In the genomic region with DNA sequence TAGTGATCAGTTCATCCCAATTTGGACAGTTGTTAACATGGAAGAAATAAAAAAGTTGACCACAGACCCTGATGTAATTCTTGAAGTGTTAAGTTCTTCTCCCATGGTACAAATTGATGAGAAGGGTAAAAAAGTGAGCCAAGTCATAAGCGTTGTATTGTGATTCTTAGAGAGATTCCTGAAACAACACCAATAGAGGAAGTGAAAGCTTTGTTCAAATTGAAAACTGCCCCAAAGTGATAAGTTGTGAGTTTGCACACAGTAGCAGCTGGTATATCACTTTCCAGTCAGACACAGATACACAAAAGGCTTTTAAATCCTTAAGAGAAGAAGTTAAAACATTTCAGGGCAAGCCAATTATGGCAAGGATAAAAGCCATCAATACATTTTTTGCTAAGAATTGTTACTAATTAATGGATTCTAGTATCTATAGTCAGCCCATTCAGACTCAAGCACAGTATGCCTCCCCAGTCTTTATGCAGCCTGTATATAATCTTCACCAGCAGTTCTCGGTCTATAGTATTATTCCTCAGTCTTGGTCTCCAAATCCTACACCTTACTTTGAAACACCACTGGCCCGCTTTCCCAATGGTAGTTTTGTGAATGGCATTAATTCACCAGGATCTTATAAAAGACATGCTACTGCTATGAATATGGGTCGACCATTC, we compare ENCODE assay signal across 18 cellular contexts. TPM values are rescaled to one million over a fixed set of nuclear protein-coding genes. Genes with fewer than 3 reads are reported as not detected.
A peak's percentile ranks its signal among the peaks of the same experiment; 100 is the strongest.
DNase-seq lines count a peak whose midpoint lies in the region; ATAC-seq and TF ChIP-seq lines count a peak whose summit lies in the region.
"Had no signal": no experiment of that assay in that cellular context is flagged by ENCODE, and none has a peak within 500 bp of the region (broad histone marks: within the 10 kb centered on the region; RNA-seq: fewer than 3 reads in every experiment).

No MANE protein-coding gene starts in this region.

- H3K9me3 ChIP-seq in uterus = no peaks in the 10 kb centered on the region
- H3K9me3 ChIP-seq: HAP-1, psoas muscle, thyroid gland had no signal

- peaks cover 0 to under 1% of the 10 kb centered on the region in 2 donors for H3K4me1 ChIP-seq in uterus
- H3K4me1 ChIP-seq: HAP-1, lower lobe of right lung, thyroid gland had no signal

- DNase-seq in GM12864 (ENCODE audit: low read depth) (peak; percentile 47), posterior vena cava (ENCODE audit: low spot score) (no peak), NCI-H146 (lab: John Stamatoyannopoulos, UW) (no peak), NCI-H510A treated with DMSO at 0.1 percent for 48 hours (lab: John Stamatoyannopoulos, UW) (no peak), uterus (no peak)
- DNase-seq: ACHN; activated CD8-positive, alpha-beta T cell treated with anti-CD3 and anti-CD28 coated beads for 36 hours; activated naive CD8-positive, alpha-beta T cell treated with anti-CD3 and anti-CD28 coated beads, Interleukin-2, amount 50 U/mL, for 24 hours; DMS79; lower lobe of right lung; NCI-H524 treated with DMSO at 0.1 percent for 48 hours; psoas muscle; SW 1271; thyroid gland had no signal

- intact Hi-C loops in posterior vena cava (cut with DNase I) = no loop called here
- intact Hi-C loops in uterus (cut with DNase I; ENCODE audit: low total_unique reads) = no loop called here

- TF ChIP-seq POLR2A in uterus (IDR thresholded peaks at IDR 0.05) = no peak

- no peaks in the 10 kb centered on the region for H3K27me3 ChIP-seq in uterus
- H3K27me3 ChIP-seq: thyroid gland had no signal

- H3K36me3 ChIP-seq in uterus = no peaks in the 10 kb centered on the region
- H3K36me3 ChIP-seq: HAP-1, lower lobe of right lung, thyroid gland had no signal

- TF ChIP-seq CTCF in GM12864 (IDR thresholded peaks at IDR 0.05; ENCODE audit: low read depth, low read length, missing control alignments) (no peak), uterus (IDR thresholded peaks at IDR 0.05) (no peak)

- no peak overlapping the region for H3K27ac ChIP-seq in uterus
- H3K27ac ChIP-seq: lower lobe of right lung, psoas muscle, thyroid gland had no signal

- no peak overlapping the region for H3K4me3 ChIP-seq in GM12864 (ENCODE audit: low read depth, low read length)
- H3K4me3 ChIP-seq in uterus = no peak overlapping the region
- H3K4me3 ChIP-seq: HAP-1, lower lobe of right lung, psoas muscle, thyroid gland had no signal

- peak; percentile 96 for ATAC-seq in GM19324 (IDR thresholded peaks at IDR 0.05; ENCODE audit: low FRiP score, unreplicated experiment)
- peak; percentile 99 for ATAC-seq in HG02623 (IDR thresholded peaks at IDR 0.05; ENCODE audit: unreplicated experiment)
- ATAC-seq in HG03354 (IDR thresholded peaks at IDR 0.05; ENCODE audit: poor library complexity, severe bottlenecking, unreplicated experiment) = peak; percentile 95
- ATAC-seq: activated CD8-positive, alpha-beta T cell treated with anti-CD3 and anti-CD28 coated beads for 36 hours; activated naive CD8-positive, alpha-beta T cell treated with anti-CD3 and anti-CD28 coated beads, Interleukin-2, amount 50 U/mL, for 24 hours; lower lobe of right lung; psoas muscle had no signal

RNA-seq across cellular contexts. Expression of gene CDIN1, which starts 38.2 kb away (rescaled TPM):
- total RNA-seq in posterior vena cava (10 to 100 TPM; 19.0 to 21.2 TPM), uterus (10 to 100 TPM; 10.2 to 49.1 (median 25.2) TPM)
